1 cellular context compared by ENCODE assay signal in genomic region chr19:58278156-58279041, GRCh38.
TF ChIP-seq lines count a peak whose summit lies in the region.

TSS of gene ZNF8 (plus strand) at chr19:58278955. CDS start at chr19:58279082, 127 bp downstream.

TF ChIP-seq in A549, 52 proteins besides CTCF, POLR2A, EP300 and RAD21 (continued from another document):
- TF ChIP-seq USF2 (IDR thresholded peaks at IDR 0.05) (peak; percentile 28; the same call in 1 of the 2 replicates), ZNF302 (CRISPR knock-in tag; IDR thresholded peaks at IDR 0.05) (no peak), KDM5A (IDR thresholded peaks at IDR 0.05) (no peak), MYC (IDR thresholded peaks at IDR 0.05; ENCODE audit: borderline replicate concordance, low read length) (peak; percentile 79), HDAC2 (IDR thresholded peaks at IDR 0.05) (no peak; the same call in 1 of the 2 replicates), CEBPB (IDR thresholded peaks at IDR 0.05) (no peak; a peak in 1 of 4 replicates), NFE2L2 (conservative IDR thresholded peaks at IDR 0.05; ENCODE audit: low read length) (no peak), RARB (CRISPR knock-in tag; IDR thresholded peaks at IDR 0.05) (no peak), JUNB (IDR thresholded peaks at IDR 0.05) (no peak), EHMT2 (IDR thresholded peaks at IDR 0.05; ENCODE audit: low read depth) (no peak), RNF2 (IDR thresholded peaks at IDR 0.05; ENCODE audit: borderline replicate concordance, low read depth) (no peak), PBX3 (IDR thresholded peaks at IDR 0.05) (peak; percentile 38), PHF8 (IDR thresholded peaks at IDR 0.05; ENCODE audit: borderline replicate concordance, low read depth) (peak; percentile 79; the same call in 1 of the 2 replicates), RFX5 (IDR thresholded peaks at IDR 0.05) (peak; percentile 85), FOSL2 (IDR thresholded peaks at IDR 0.05) (no peak), FOSL2 (CRISPR knock-in tag; IDR thresholded peaks at IDR 0.05) (0 out of 2 replicates have a peak, but pooled peaks have one; percentile 41), TP53 (CRISPR knock-in tag; IDR thresholded peaks at IDR 0.05) (no peak), JUN (IDR thresholded peaks at IDR 0.05) (peak; percentile 76 to 82; a peak in 3 of 5 replicates), REST (IDR thresholded peaks at IDR 0.05) (peak; percentile 41), POLR2AphosphoS2 (conservative IDR thresholded peaks at IDR 0.05; ENCODE audit: low read length) (no peak), RCOR1 (IDR thresholded peaks at IDR 0.05; ENCODE audit: low read depth, low read length) (no peak), ZFP36 (IDR thresholded peaks at IDR 0.05; ENCODE audit: borderline replicate concordance, partially characterized antibody) (no peak), MAZ (IDR thresholded peaks at IDR 0.05; ENCODE audit: borderline replicate concordance, low read depth, low read length) (peak; percentile 73; the same call in 1 of the 2 replicates), HEYL (CRISPR knock-in tag; IDR thresholded peaks at IDR 0.05) (no peak)
- TF ChIP-seq, protein P1, sequence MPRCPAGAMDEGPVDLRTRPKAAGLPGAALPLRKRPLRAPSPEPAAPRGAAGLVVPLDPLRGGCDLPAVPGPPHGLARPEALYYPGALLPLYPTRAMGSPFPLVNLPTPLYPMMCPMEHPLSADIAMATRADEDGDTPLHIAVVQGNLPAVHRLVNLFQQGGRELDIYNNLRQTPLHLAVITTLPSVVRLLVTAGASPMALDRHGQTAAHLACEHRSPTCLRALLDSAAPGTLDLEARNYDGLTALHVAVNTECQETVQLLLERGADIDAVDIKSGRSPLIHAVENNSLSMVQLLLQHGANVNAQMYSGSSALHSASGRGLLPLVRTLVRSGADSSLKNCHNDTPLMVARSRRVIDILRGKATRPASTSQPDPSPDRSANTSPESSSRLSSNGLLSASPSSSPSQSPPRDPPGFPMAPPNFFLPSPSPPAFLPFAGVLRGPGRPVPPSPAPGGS (IDR thresholded peaks at IDR 0.05), result peak; percentile 46; the same call in 1 of the 3 replicates
